ENCODE assay signal across 10 cellular contexts in the genomic region with DNA sequence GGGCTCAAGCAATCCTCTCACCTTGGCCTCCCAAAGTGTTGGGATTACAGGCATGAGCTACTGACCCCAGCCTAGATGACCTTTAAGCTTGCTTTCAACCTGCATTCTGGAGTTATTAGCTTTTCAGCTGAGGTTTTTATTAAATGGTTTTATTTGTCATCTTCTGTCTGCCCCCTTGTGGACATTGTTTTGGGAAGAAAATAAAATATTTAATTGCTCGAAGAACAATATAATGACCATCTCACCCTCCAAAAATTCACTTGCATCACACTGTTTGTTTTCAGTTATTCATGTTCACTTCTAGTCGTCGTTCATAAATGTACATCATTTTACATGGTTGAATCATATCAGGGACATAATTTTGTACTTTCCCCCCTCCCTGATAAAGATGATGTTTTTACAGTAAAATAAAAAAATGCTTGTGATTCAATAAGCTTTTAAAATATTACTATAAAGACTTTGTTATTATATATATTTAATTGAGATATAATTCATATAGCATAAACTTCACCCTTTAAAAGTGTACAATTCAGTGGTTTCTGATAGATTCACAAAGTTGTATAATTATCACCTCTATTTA. TPM values are rescaled to one million over a fixed set of nuclear protein-coding genes. Genes with fewer than 3 reads are reported as not detected.
DNase-seq lines count a peak whose midpoint lies in the region; ATAC-seq, FAIRE-seq and TF ChIP-seq lines count a peak whose summit lies in the region.
"Had no signal": no experiment of that assay in that cellular context is flagged by ENCODE, and none has a peak within 500 bp of the region (broad histone marks: within the 10 kb centered on the region; RNA-seq: fewer than 3 reads in every experiment).

No MANE protein-coding gene starts in this region.

- H4K20me1 ChIP-seq in Karpas-422 (ENCODE audit: insufficient read depth, low read depth, low read length) (no peaks in the 10 kb centered on the region), GM12878 (ENCODE audit: control insufficient read depth, insufficient read depth) (no peaks in the 10 kb centered on the region)

- H3K27me3 Mint-ChIP-seq in CD4-positive, alpha-beta T cell: peaks cover 39% of the 10 kb centered on the region
- no peaks in the 10 kb centered on the region for H3K27me3 Mint-ChIP-seq in mesothelial cell of epicardium (ENCODE audit: low read depth)
- peaks cover 22 to 29% of the 10 kb centered on the region in 2 donors for H3K27me3 Mint-ChIP-seq in CD4-positive, alpha-beta memory T cell

- H3K4me1 Mint-ChIP-seq in CD4-positive, alpha-beta T cell (ENCODE audit: low read depth): peaks cover 7% of the 10 kb centered on the region
- peaks cover 10% of the 10 kb centered on the region for H3K4me1 Mint-ChIP-seq in mesothelial cell of epicardium
- H3K4me1 Mint-ChIP-seq in CD4-positive, alpha-beta memory T cell: peaks cover 0 to 5% (median 4%) of the 10 kb centered on the region in 4 donors

- peaks cover 28% of the 10 kb centered on the region for H3K4me1 ChIP-seq in Karpas-422 (ENCODE audit: low read length)
- H3K4me1 ChIP-seq in GM12878 (ENCODE audit: control insufficient read depth, insufficient read depth, low read length): no peaks in the 10 kb centered on the region
- H3K4me1 ChIP-seq in CD4-positive, alpha-beta memory T cell (ENCODE audit: insufficient read depth, low read length): no peaks in the 10 kb centered on the region
- H3K4me1 ChIP-seq in gastrocnemius medialis: peaks cover 0 to 7% of the 10 kb centered on the region in 2 donors

- H3K4me3 ChIP-seq in Karpas-422 (ENCODE audit: low read length) (no peak overlapping the region), GM12878 (no peak overlapping the region), gastrocnemius medialis (no peak overlapping the region)
- H3K4me3 ChIP-seq in CD4-positive, alpha-beta memory T cell (ENCODE audit: low read length in 2 of 2): no peak overlapping the region
- H3K4me3 ChIP-seq: lung had no signal

- no peak for TF ChIP-seq POLR2A in GM12878 (IDR thresholded peaks at IDR 0.05; ENCODE audit: low read depth, low read length)
- no peak for TF ChIP-seq POLR2A in gastrocnemius medialis (IDR thresholded peaks at IDR 0.05)

- H3K9me3 Mint-ChIP-seq in CD4-positive, alpha-beta T cell: no peaks in the 10 kb centered on the region
- H3K9me3 Mint-ChIP-seq in mesothelial cell of epicardium: no peaks in the 10 kb centered on the region
- H3K9me3 Mint-ChIP-seq in CD4-positive, alpha-beta memory T cell: no peaks in the 10 kb centered on the region
- H3K9me3 Mint-ChIP-seq: activated B cell treated with CpG ODN at 0.5 μM for 24 hours had no signal

- H3K4me3 Mint-ChIP-seq in CD4-positive, alpha-beta T cell: no peak overlapping the region
- no peak overlapping the region for H3K4me3 Mint-ChIP-seq in mesothelial cell of epicardium
- no peak overlapping the region for H3K4me3 Mint-ChIP-seq in CD4-positive, alpha-beta memory T cell
- H3K4me3 Mint-ChIP-seq: activated B cell treated with CpG ODN at 0.5 μM for 24 hours had no signal

- H3K27ac ChIP-seq in CD4-positive, alpha-beta T cell (ENCODE audit: low read depth, low read length): no peak overlapping the region
- H3K27ac ChIP-seq in Karpas-422 (ENCODE audit: low read length): no peak overlapping the region
- no peak overlapping the region for H3K27ac ChIP-seq in GM12878 (ENCODE audit: control insufficient read depth, insufficient read depth)
- H3K27ac ChIP-seq in CD4-positive, alpha-beta memory T cell (ENCODE audit: low read depth, low read length): no peak overlapping the region
- no peak overlapping the region for H3K27ac ChIP-seq in gastrocnemius medialis

- no peaks in the 10 kb centered on the region for H3K9me3 ChIP-seq in CD4-positive, alpha-beta T cell (ENCODE audit: control insufficient read depth, low read length)
- no peaks in the 10 kb centered on the region for H3K9me3 ChIP-seq in Karpas-422 (ENCODE audit: low read length)
- H3K9me3 ChIP-seq in GM12878 (replicated peaks; ENCODE audit: control insufficient read depth, insufficient read depth, low read length): no peaks in the 10 kb centered on the region
- no peaks in the 10 kb centered on the region for H3K9me3 ChIP-seq in CD4-positive, alpha-beta memory T cell (ENCODE audit: control insufficient read depth in 1 of 2, low read length in 2 of 2)
- no peaks in the 10 kb centered on the region for H3K9me3 ChIP-seq in gastrocnemius medialis

- H3K79me2 ChIP-seq in Karpas-422 (ENCODE audit: low read length) (no peaks in the 10 kb centered on the region), GM12878 (ENCODE audit: control insufficient read depth, insufficient read depth, low read length) (no peaks in the 10 kb centered on the region)

- CTCF ChIA-PET in CD4-positive, alpha-beta T cell (lab: Charles Lee): interaction anchor here (0.5 to 3.6 kb wide), 10 partner anchors 9 to 223 kb away, joined by 3 to 85 read pairs (median 8); a partner anchor contains a TSS
- CTCF ChIA-PET in GM12878 (lab: Yijun Ruan, JAX): interaction anchor here (0.7 to 18.7 kb wide), 43 partner anchors 8 to 384 kb away, joined by 3 to 712 read pairs (median 10); a partner anchor contains a TSS
- CTCF ChIA-PET in CD4-positive, alpha-beta memory T cell (lab: Charles Lee; ENCODE audit: partially characterized antibody): interaction anchor here (1.0 to 17.9 kb wide), 23 partner anchors 9 to 294 kb away, joined by 3 to 538 read pairs (median 6); a partner anchor contains a TSS

- 0% methylated on average over 3 of the region's 3 CpGs for WGBS in GM12878 (ENCODE audit: insufficient coverage, insufficient replicate concordance, low lambda C conversion rate, missing lambda C conversion rate)

- TF ChIP-seq EP300 in GM12878 (IDR thresholded peaks at IDR 0.05; ENCODE audit: borderline replicate concordance in 1 of 2, control insufficient read depth in 1 of 2, low read depth in 2 of 2, low read length in 2 of 2): no peak

- TF ChIP-seq CTCF in CD4-positive, alpha-beta T cell (IDR thresholded peaks at IDR 0.05): peak; percentile 49
- TF ChIP-seq CTCF in GM12878 (IDR thresholded peaks at IDR 0.05 in 2 of 3, conservative IDR thresholded peaks at IDR 0.05 in 1 of 3; ENCODE audit: control insufficient read depth in 2 of 3, extremely low read depth in 1 of 3, insufficient read depth in 1 of 3, low read depth in 3 of 3, low read length in 3 of 3) (peak; percentile 29 to 47 (median 30); a peak in 4 of 6 replicates), mesothelial cell of epicardium (IDR thresholded peaks at IDR 0.05; ENCODE audit: unreplicated experiment) (peak; percentile 87), gastrocnemius medialis (IDR thresholded peaks at IDR 0.05 in 4 of 5, conservative IDR thresholded peaks at IDR 0.05 in 1 of 5) (peak in 1 of 5 experiments; percentile 45)

- H3K9me2 ChIP-seq in Karpas-422 (replicated peaks; ENCODE audit: insufficient read depth, low read length): no peaks in the 10 kb centered on the region

- intact Hi-C loops in CD4-positive, alpha-beta T cell (cut with DNase I, micrococcal nuclease): loop anchor here in 1 of 2 experiments (5.0 kb wide), 1 partner anchor 265 kb away; a partner anchor contains a TSS
- intact Hi-C loops in GM12878 (cut with micrococcal nuclease; ENCODE audit: unreplicated experiment): loop anchor here (1.0 kb wide), 1 partner anchor 69 kb away; no protein-coding TSS in a partner anchor
- intact Hi-C loops in CD4-positive, alpha-beta memory T cell (cut with micrococcal nuclease): no loop called here
- intact Hi-C loops in gastrocnemius medialis (cut with DNase I; ENCODE audit: low total_unique reads): no loop called here

- H3K4me2 ChIP-seq in Karpas-422 (ENCODE audit: low read depth, low read length, poor library complexity, severe bottlenecking) (no peak overlapping the region), GM12878 (ENCODE audit: control insufficient read depth, insufficient read depth) (no peak overlapping the region)

- BruUV-seq in GM12878 (replicated peaks; lab: Mats Ljungman, UMichigan): no TSS peak

- POLR2A ChIA-PET in CD4-positive, alpha-beta T cell (lab: Charles Lee): interaction anchor here (3.7 kb wide), 1 partner anchor 10 kb away, joined by 24 read pairs; a partner anchor contains a TSS
- POLR2A ChIA-PET in GM12878 (lab: Charles Lee): interaction anchor here (0.6 to 0.7 kb wide), 3 partner anchors 12 to 403 kb away, joined by 3 to 4 read pairs (median 3); no protein-coding TSS in a partner anchor
- POLR2A ChIA-PET in CD4-positive, alpha-beta memory T cell (lab: Charles Lee; ENCODE audit: partially characterized antibody): interaction anchor here (0.7 to 2.1 kb wide), 2 partner anchors 9 to 10 kb away, joined by 3 to 14 read pairs; a partner anchor contains a TSS

- no peak for FAIRE-seq in GM12878 (lab: Jason Lieb, UNC)

- H3K36me3 Mint-ChIP-seq in CD4-positive, alpha-beta T cell (ENCODE audit: low read depth): no peaks in the 10 kb centered on the region
- no peaks in the 10 kb centered on the region for H3K36me3 Mint-ChIP-seq in mesothelial cell of epicardium
- no peaks in the 10 kb centered on the region for H3K36me3 Mint-ChIP-seq in CD4-positive, alpha-beta memory T cell

- peaks cover 18% of the 10 kb centered on the region for H3K27me3 ChIP-seq in CD4-positive, alpha-beta T cell (ENCODE audit: control insufficient read depth, insufficient read depth, low read length)
- H3K27me3 ChIP-seq in Karpas-422 (ENCODE audit: low read length) (no peaks in the 10 kb centered on the region), GM12878 (replicated peaks in 1 of 2; ENCODE audit: control insufficient read depth in 2 of 2, insufficient read depth in 2 of 2, low read length in 1 of 2) (0 out of 4 replicates have a peak, but pooled peaks cover 0 to 1% of the 10 kb centered on the region in 2 experiments), gastrocnemius medialis (peaks cover 0 to 3% (median 2%) of the 10 kb centered on the region in 3 donors)
- peaks cover 10% of the 10 kb centered on the region for H3K27me3 ChIP-seq in CD4-positive, alpha-beta memory T cell (ENCODE audit: insufficient read depth, low read length)

- DNase-seq in CD4-positive, alpha-beta T cell: no peak
- peak; percentile 78 for DNase-seq in Karpas-422
- DNase-seq in GM12878 (ENCODE audit: low read depth, low spot score): no peak
- DNase-seq in mesothelial cell of epicardium (ENCODE audit: low spot score in 2 of 2, unreplicated experiment in 2 of 2): no peak
- no peak for DNase-seq in CD4-positive, alpha-beta memory T cell
- no peak for DNase-seq in gastrocnemius medialis
- DNase-seq: activated B cell treated with CpG ODN at 0.5 μM for 24 hours had no signal

- SMC1A ChIA-PET in GM12878 (lab: Charles Lee; ENCODE audit: uncharacterized antibody, unreplicated experiment): interaction anchor here (0.6 to 25.7 kb wide), 22 partner anchors 9 to 269 kb away, joined by 3 to 740 read pairs (median 10); a partner anchor contains a TSS

- no peak for ATAC-seq in CD4-positive, alpha-beta T cell (ENCODE audit: poor library complexity)
- no peak for ATAC-seq in GM12878
- no peak for ATAC-seq in HG03108 (IDR thresholded peaks at IDR 0.05; ENCODE audit: unreplicated experiment)
- ATAC-seq in GM19452 (IDR thresholded peaks at IDR 0.05; ENCODE audit: unreplicated experiment): no peak
- ATAC-seq in gastrocnemius medialis: no peak

- RAD21 ChIA-PET in GM12878 (lab: Charles Lee; ENCODE audit: unreplicated experiment): interaction anchor here (0.9 to 6.6 kb wide), 27 partner anchors 7 to 266 kb away, joined by 3 to 258 read pairs (median 10); a partner anchor contains a TSS

- no peak overlapping the region for H3K27ac Mint-ChIP-seq in CD4-positive, alpha-beta T cell
- H3K27ac Mint-ChIP-seq in mesothelial cell of epicardium: no peak overlapping the region
- no peak overlapping the region for H3K27ac Mint-ChIP-seq in CD4-positive, alpha-beta memory T cell
- H3K27ac Mint-ChIP-seq: activated B cell treated with CpG ODN at 0.5 μM for 24 hours had no signal

- 0 out of 2 replicates have a peak, but pooled peaks have one; percentile 6 for TF ChIP-seq RAD21 in GM12878 (IDR thresholded peaks at IDR 0.05; ENCODE audit: insufficient read depth, low read depth, low read length)

- H2AFZ ChIP-seq in Karpas-422 (ENCODE audit: low read length) (no peak overlapping the region), GM12878 (ENCODE audit: control insufficient read depth, low read depth, low read length) (no peak overlapping the region)

- H3K9ac ChIP-seq in Karpas-422 (ENCODE audit: low read length): no peak overlapping the region
- H3K9ac ChIP-seq in GM12878 (ENCODE audit: control insufficient read depth, insufficient read depth, low read length): no peak overlapping the region

- H3K36me3 ChIP-seq in Karpas-422 (ENCODE audit: insufficient read depth, low read length) (no peaks in the 10 kb centered on the region), GM12878 (ENCODE audit: control insufficient read depth in 2 of 2, insufficient read depth in 2 of 2, low read length in 1 of 2) (no peaks in the 10 kb centered on the region), gastrocnemius medialis (no peaks in the 10 kb centered on the region)
- no peaks in the 10 kb centered on the region for H3K36me3 ChIP-seq in CD4-positive, alpha-beta memory T cell (ENCODE audit: insufficient read depth, low read length)

- in situ Hi-C loops in GM12878 (cut with MboI): no loop called here
- in situ Hi-C loops in gastrocnemius medialis (cut with MboI; ENCODE audit: low sequenced_read_pairs in 4 of 4): loop anchor here in 2 of 4 donors (10.0 kb wide), 1 partner anchor 158 kb away; no protein-coding TSS in a partner anchor

RNA-seq across cellular contexts. Expression of a gene that starts 10.1 kb away (rescaled TPM):
- 1 to 10 TPM; 6.1 to 6.4 TPM for total RNA-seq in CD4-positive, alpha-beta T cell
- total RNA-seq in Karpas-422 (2014; rRNA removed; shearing (Covaris generic); ENCODE audit: low replicate concordance): 43.5 and 50.7 TPM in 2 replicates
- 99.1 and 102 TPM in 2 replicates for total RNA-seq in GM12878 (2013; cell fraction: nucleolus; rRNA removed)
- total RNA-seq in GM12878 (2014; rRNA removed) (17.2 and 23.0 TPM in 2 replicates), GM12878 (2014; rRNA removed; fragmentation: Illumina TruSeq; extraction: Trizol) (29.6 and 30.0 TPM in 2 replicates), GM12878 (2021) (22.7 and 26.2 TPM in 2 replicates), mesothelial cell of epicardium (68.3 to 71.2 TPM (median 69.0 TPM) in 3 replicates), gastrocnemius medialis (1 to 10 TPM; 5.3 to 7.8 (median 6.7) TPM)
- polyA plus RNA-seq in GM12878 (2011; ENCODE audit: low read depth): 24.7 TPM
- polyA plus RNA-seq in GM12878 (2011; rRNA removed) (54.2 and 76.7 TPM in 2 replicates), GM12878 (2014; fragmentation: Illumina TruSeq; extraction: Trizol) (36.0 and 39.8 TPM in 2 replicates), GM12878 (2014; fragmentation: Nextera tagmentation; extraction: Ambion mirVana) (10 to 100 TPM in 1 of 2 experiments, 1 to 10 TPM in 1; 9.0 to 12.9 TPM), GM12878 (2014; rRNA removed) (25.2 TPM in 2 replicates), GM12878 (2016; fragmentation: Nextera tagmentation; extraction: Ambion mirVana) (10 to 100 TPM; 28.8 to 36.9 TPM)
- 45.9 and 58.8 TPM in 2 replicates for polyA plus RNA-seq in GM12878 (2011; cell fraction: cytosol; rRNA removed)
- 29.2 and 32.2 TPM in 2 replicates for polyA plus RNA-seq in GM12878 (2011; cell fraction: nucleus; rRNA removed)
- 26.5 and 28.7 TPM in 2 replicates for polyA plus RNA-seq in GM12878 (2012)
- polyA minus RNA-seq in GM12878 (2011; rRNA and poly(A)+ RNA removed): 73.0 and 74.3 TPM in 2 replicates
- 31.5 and 40.1 TPM in 2 replicates for polyA minus RNA-seq in GM12878 (2011; cell fraction: cytosol; rRNA and poly(A)+ RNA removed)
- 26.4 and 37.9 TPM in 2 replicates for polyA minus RNA-seq in GM12878 (2011; cell fraction: nucleus; rRNA and poly(A)+ RNA removed)
- 1 to 10 TPM; 4.9 to 7.8 TPM for total RNA-seq in CD4-positive, alpha-beta memory T cell
- polyA plus RNA-seq in CD4-positive, alpha-beta memory T cell: 1 to 10 TPM; 4.3 to 5.2 TPM

RNA-seq across cellular contexts. Expression of a gene that starts 10.5 kb away (rescaled TPM):
- not detected for total RNA-seq in CD4-positive, alpha-beta T cell
- not detected in 2 replicates for total RNA-seq in Karpas-422 (2014; rRNA removed; shearing (Covaris generic); ENCODE audit: low replicate concordance)
- 1.1 and 1.2 TPM in 2 replicates for total RNA-seq in GM12878 (2013; cell fraction: nucleolus; rRNA removed)
- total RNA-seq in GM12878 (2014; rRNA removed) (0.05 and 0.11 TPM in 2 replicates), GM12878 (2014; rRNA removed; fragmentation: Illumina TruSeq; extraction: Trizol) (0.09 TPM in 2 replicates), GM12878 (2021) (0.15 and 0.19 TPM in 2 replicates), mesothelial cell of epicardium (13.2 to 15.3 TPM (median 14.4 TPM) in 3 replicates), gastrocnemius medialis (under 1 TPM in 1 of 4 donors, not detected in 3; 0.24 TPM)
- polyA plus RNA-seq in GM12878 (2011; ENCODE audit: low read depth): not detected
- polyA plus RNA-seq in GM12878 (2011; rRNA removed) (0.61 and 0.82 TPM in 2 replicates), GM12878 (2014; fragmentation: Illumina TruSeq; extraction: Trizol) (0.06 and 0.10 TPM in 2 replicates), GM12878 (2014; fragmentation: Nextera tagmentation; extraction: Ambion mirVana) (not detected), GM12878 (2014; rRNA removed) (0.20 and 0.44 TPM in 2 replicates), GM12878 (2016; fragmentation: Nextera tagmentation; extraction: Ambion mirVana) (under 1 TPM in 1 of 2 experiments, not detected in 1; 0.13 TPM)
- 0.75 and 1.2 TPM in 2 replicates for polyA plus RNA-seq in GM12878 (2011; cell fraction: cytosol; rRNA removed)
- polyA plus RNA-seq in GM12878 (2011; cell fraction: nucleus; rRNA removed): 1.3 and 1.5 TPM in 2 replicates
- 0.08 and 0.19 TPM in 2 replicates for polyA plus RNA-seq in GM12878 (2012)
- 0.44 and 0.77 TPM in 2 replicates for polyA minus RNA-seq in GM12878 (2011; rRNA and poly(A)+ RNA removed)
- polyA minus RNA-seq in GM12878 (2011; cell fraction: cytosol; rRNA and poly(A)+ RNA removed): not detected in 2 replicates
- 0.57 and 0.60 TPM in 2 replicates for polyA minus RNA-seq in GM12878 (2011; cell fraction: nucleus; rRNA and poly(A)+ RNA removed)
- not detected for total RNA-seq in CD4-positive, alpha-beta memory T cell
- not detected for polyA plus RNA-seq in CD4-positive, alpha-beta memory T cell
- total RNA-seq: activated B cell treated with CpG ODN at 0.5 μM for 24 hours had no signal

RNA-seq across cellular contexts. Expression of a gene that starts 20.2 kb away (rescaled TPM):
- not detected for total RNA-seq in CD4-positive, alpha-beta T cell
- total RNA-seq in Karpas-422 (2014; rRNA removed; shearing (Covaris generic); ENCODE audit: low replicate concordance): not detected in 2 replicates
- not detected in 2 replicates for total RNA-seq in GM12878 (2013; cell fraction: nucleolus; rRNA removed)
- total RNA-seq in GM12878 (2014; rRNA removed) (not detected in 2 replicates), GM12878 (2014; rRNA removed; fragmentation: Illumina TruSeq; extraction: Trizol) (not detected in 2 replicates), GM12878 (2021) (not detected in 2 replicates), mesothelial cell of epicardium (0.20 TPM in 2 of 3 replicates, not detected in the other), gastrocnemius medialis (not detected)
- not detected for polyA plus RNA-seq in GM12878 (2011; ENCODE audit: low read depth)
- polyA plus RNA-seq in GM12878 (2011; rRNA removed) (not detected in 2 replicates), GM12878 (2014; fragmentation: Illumina TruSeq; extraction: Trizol) (not detected in 2 replicates), GM12878 (2014; fragmentation: Nextera tagmentation; extraction: Ambion mirVana) (not detected), GM12878 (2014; rRNA removed) (0.05 TPM in 1 of 2 replicates, not detected in the other), GM12878 (2016; fragmentation: Nextera tagmentation; extraction: Ambion mirVana) (not detected)
- polyA plus RNA-seq in GM12878 (2011; cell fraction: cytosol; rRNA removed): 0.03 TPM in 1 of 2 replicates, not detected in the other
- 0.06 and 0.13 TPM in 2 replicates for polyA plus RNA-seq in GM12878 (2011; cell fraction: nucleus; rRNA removed)
- polyA plus RNA-seq in GM12878 (2012): 0.12 and 0.13 TPM in 2 replicates
- polyA minus RNA-seq in GM12878 (2011; rRNA and poly(A)+ RNA removed): not detected in 2 replicates
- not detected in 2 replicates for polyA minus RNA-seq in GM12878 (2011; cell fraction: cytosol; rRNA and poly(A)+ RNA removed)
- 0.19 TPM in 1 of 2 replicates, not detected in the other for polyA minus RNA-seq in GM12878 (2011; cell fraction: nucleus; rRNA and poly(A)+ RNA removed)
- not detected for total RNA-seq in CD4-positive, alpha-beta memory T cell
- polyA plus RNA-seq in CD4-positive, alpha-beta memory T cell: not detected
- total RNA-seq: activated B cell treated with CpG ODN at 0.5 μM for 24 hours, lung had no signal

RNA-seq across cellular contexts. Expression of a gene that starts 34.1 kb away (rescaled TPM):
- total RNA-seq in CD4-positive, alpha-beta T cell: under 1 TPM; 0.30 to 0.31 TPM
- 20.2 and 58.2 TPM in 2 replicates for total RNA-seq in Karpas-422 (2014; rRNA removed; shearing (Covaris generic); ENCODE audit: low replicate concordance)
- total RNA-seq in GM12878 (2013; cell fraction: nucleolus; rRNA removed): 21.4 and 21.8 TPM in 2 replicates
- total RNA-seq in GM12878 (2014; rRNA removed): 38.9 and 39.1 TPM in 2 replicates
- 40.1 and 44.2 TPM in 2 replicates for total RNA-seq in GM12878 (2014; rRNA removed; fragmentation: Illumina TruSeq; extraction: Trizol)
- 48.8 and 58.2 TPM in 2 replicates for total RNA-seq in GM12878 (2021)
- 13.1 TPM for polyA plus RNA-seq in GM12878 (2011; ENCODE audit: low read depth)
- 15.6 and 29.0 TPM in 2 replicates for polyA plus RNA-seq in GM12878 (2011; rRNA removed)
- 22.7 and 35.7 TPM in 2 replicates for polyA plus RNA-seq in GM12878 (2011; cell fraction: cytosol; rRNA removed)
- polyA plus RNA-seq in GM12878 (2011; cell fraction: nucleus; rRNA removed): 112 and 150 TPM in 2 replicates
- 23.4 and 24.0 TPM in 2 replicates for polyA plus RNA-seq in GM12878 (2012)
- 41.8 and 93.7 TPM in 2 replicates for polyA plus RNA-seq in GM12878 (2014; fragmentation: Illumina TruSeq; extraction: Trizol)
- polyA plus RNA-seq in GM12878 (2014; fragmentation: Nextera tagmentation; extraction: Ambion mirVana): 10 to 100 TPM; 26.8 to 46.9 TPM
- polyA plus RNA-seq in GM12878 (2014; rRNA removed): 69.9 and 75.4 TPM in 2 replicates
- polyA plus RNA-seq in GM12878 (2016; fragmentation: Nextera tagmentation; extraction: Ambion mirVana): 10 to 100 TPM; 59.3 to 59.8 TPM
- 17.0 and 28.9 TPM in 2 replicates for polyA minus RNA-seq in GM12878 (2011; rRNA and poly(A)+ RNA removed)
- polyA minus RNA-seq in GM12878 (2011; cell fraction: cytosol; rRNA and poly(A)+ RNA removed): 13.1 and 17.6 TPM in 2 replicates
- 37.7 and 62.9 TPM in 2 replicates for polyA minus RNA-seq in GM12878 (2011; cell fraction: nucleus; rRNA and poly(A)+ RNA removed)
- total RNA-seq in mesothelial cell of epicardium: 29.5 to 30.8 TPM (median 29.8 TPM) in 3 replicates
- under 1 TPM; 0.26 to 0.80 TPM for total RNA-seq in CD4-positive, alpha-beta memory T cell
- polyA plus RNA-seq in CD4-positive, alpha-beta memory T cell: under 1 TPM in 1 of 2 donors, not detected in 1; 0.63 TPM
- under 1 TPM in 1 of 4 donors, not detected in 3; 0.24 TPM for total RNA-seq in gastrocnemius medialis
